In genomic region chr13:40236566-40237168, GRCh38 we compare ENCODE assay signal across 12 cellular contexts.
A peak's percentile ranks its signal among the peaks of the same experiment; 100 is the strongest.
DNase-seq lines count a peak whose midpoint lies in the region; ATAC-seq and TF ChIP-seq lines count a peak whose summit lies in the region.
"Had no signal": no experiment of that assay in that cellular context is flagged by ENCODE, and none has a peak within 500 bp of the region (broad histone marks: within the 10 kb centered on the region; RNA-seq: fewer than 3 reads in every experiment).

No MANE protein-coding gene starts in this region.

- peak overlapping the region; percentile 46 for H3K27ac ChIP-seq in caudate nucleus (ENCODE audit: low read depth, low read length)
- peak overlapping the region; percentile 86 for H3K27ac ChIP-seq in left ventricle myocardium inferior (replicated peaks)
- H3K27ac ChIP-seq in prostate gland = peak overlapping the region; percentile 73 to 79

- H3K27me3 ChIP-seq in left ventricle myocardium inferior (ENCODE audit: low read depth) (no peaks in the 10 kb centered on the region), prostate gland (replicated peaks; ENCODE audit: insufficient read depth) (no peaks in the 10 kb centered on the region)

- H3K36me3 ChIP-seq in left ventricle myocardium inferior (no peaks in the 10 kb centered on the region), prostate gland (no peaks in the 10 kb centered on the region)

- H3K36me3 Mint-ChIP-seq in nephron progenitor cell (ENCODE audit: low read depth) (no peaks in the 10 kb centered on the region), T-helper 17 cell (ENCODE audit: low read depth) (peaks cover 2% of the 10 kb centered on the region)
- H3K36me3 Mint-ChIP-seq in activated T-helper 17 cell treated with anti-CD3 and anti-CD28 coated beads, Interleukin-2, amount 50 U/mL, for 72 hours (ENCODE audit: low read depth) = no peaks in the 10 kb centered on the region

- H3K4me1 ChIP-seq in left ventricle myocardium inferior = peaks cover 22% of the 10 kb centered on the region
- no peaks in the 10 kb centered on the region for H3K4me1 ChIP-seq in prostate gland (replicated peaks)

- H3K9me3 ChIP-seq in left ventricle myocardium inferior (replicated peaks) (peaks cover 6% of the 10 kb centered on the region), prostate gland (no peaks in the 10 kb centered on the region), T-helper 17 cell (ENCODE audit: control insufficient read depth, low read length, poor library complexity, severe bottlenecking) (no peaks in the 10 kb centered on the region)

- TF ChIP-seq CTCF in left ventricle myocardium inferior (IDR thresholded peaks at IDR 0.05; ENCODE audit: borderline replicate concordance) (no peak), prostate gland (IDR thresholded peaks at IDR 0.05) (no peak), nephron progenitor cell (IDR thresholded peaks at IDR 0.05) (no peak)

- H3K27me3 Mint-ChIP-seq in nephron progenitor cell (ENCODE audit: low read depth, poor library complexity) (no peaks in the 10 kb centered on the region), T-helper 17 cell (no peaks in the 10 kb centered on the region)
- H3K27me3 Mint-ChIP-seq in activated T-helper 17 cell treated with anti-CD3 and anti-CD28 coated beads, Interleukin-2, amount 50 U/mL, for 72 hours = no peaks in the 10 kb centered on the region

- no peak for TF ChIP-seq POLR2A in prostate gland (IDR thresholded peaks at IDR 0.05)

- H3K4me3 Mint-ChIP-seq in nephron progenitor cell = no peak overlapping the region
- no peak overlapping the region for H3K4me3 Mint-ChIP-seq in T-helper 17 cell
- H3K4me3 Mint-ChIP-seq in activated T-helper 17 cell treated with anti-CD3 and anti-CD28 coated beads, Interleukin-2, amount 50 U/mL, for 72 hours = no peak overlapping the region

- WGBS in prostate gland = 53% methylated on average over 12 of the region's 12 CpGs

- H3K4me1 Mint-ChIP-seq in nephron progenitor cell = peaks cover 32% of the 10 kb centered on the region
- H3K4me1 Mint-ChIP-seq in T-helper 17 cell = peaks cover 5% of the 10 kb centered on the region
- peaks cover 2% of the 10 kb centered on the region for H3K4me1 Mint-ChIP-seq in activated T-helper 17 cell treated with anti-CD3 and anti-CD28 coated beads, Interleukin-2, amount 50 U/mL, for 72 hours

- no peak for ATAC-seq in T-helper 17 cell
- no peak for ATAC-seq in activated T-helper 17 cell treated with anti-CD3 and anti-CD28 coated beads, Interleukin-2, amount 50 U/mL, for 72 hours (replicated peaks)

- no peaks in the 10 kb centered on the region for H3K9me3 Mint-ChIP-seq in nephron progenitor cell
- no peaks in the 10 kb centered on the region for H3K9me3 Mint-ChIP-seq in activated T-helper 17 cell treated with anti-CD3 and anti-CD28 coated beads, Interleukin-2, amount 50 U/mL, for 72 hours

- H3K27ac Mint-ChIP-seq in nephron progenitor cell (no peak overlapping the region), T-helper 17 cell (no peak overlapping the region)
- no peak overlapping the region for H3K27ac Mint-ChIP-seq in activated T-helper 17 cell treated with anti-CD3 and anti-CD28 coated beads, Interleukin-2, amount 50 U/mL, for 72 hours

- intact Hi-C loops in left ventricle myocardium inferior (cut with micrococcal nuclease) = no loop called here
- intact Hi-C loops in prostate gland (cut with DNase I) = loop anchor here (2.0 to 10.0 kb wide), 5 partner anchors 34 to 428 kb away; no protein-coding TSS in a partner anchor

- H3K4me3 ChIP-seq in left ventricle myocardium inferior (no peak overlapping the region), prostate gland (no peak overlapping the region)

- no peak for DNase-seq in caudate nucleus (lab: John Stamatoyannopoulos, UW)
- peak; percentile 45 for DNase-seq in left ventricle myocardium inferior
- peak; percentile 28 for DNase-seq in prostate gland (ENCODE audit: low spot score)
- no peak for DNase-seq in nephron progenitor cell
- DNase-seq in NAMALWA (ENCODE audit: low spot score) = no peak
- no peak for DNase-seq in T-helper 17 cell
- DNase-seq: amniotic stem cell; COR-L47; effector CD8-positive, alpha-beta T cell; OCI-M1; stimulated activated naive CD4-positive, alpha-beta T cell treated with Interleukin-2 at 50 U/mL for 16 hours had no signal

Comparison
In these comparisons a context has a peak if more than half of its experiments do, and no peak if none do; other contexts are left out.
1. DNase-seq: peak in left ventricle myocardium inferior (single experiment) and prostate gland (single experiment); none in caudate nucleus (0 of 61), nephron progenitor cell (single experiment), NAMALWA (single experiment) and T-helper 17 cell (0 of 3).
2. Peak in every context shown above with its lines, with median percentiles within 50 percentile points of each other: H3K27ac ChIP-seq.